In genomic region chr5:156367602-156368001, GRCh38 we compare ENCODE assay signal across 10 cellular contexts. TPM values are rescaled to one million over a fixed set of nuclear protein-coding genes. Genes with fewer than 3 reads are reported as not detected.
DNase-seq lines count a peak whose midpoint lies in the region; ATAC-seq and TF ChIP-seq lines count a peak whose summit lies in the region.
"Had no signal": no experiment of that assay in that cellular context is flagged by ENCODE, and none has a peak within 500 bp of the region (broad histone marks: within the 10 kb centered on the region; RNA-seq: fewer than 3 reads in every experiment).

No MANE protein-coding gene starts in this region.

- H3K4me1 Mint-ChIP-seq in GM23338: no peaks in the 10 kb centered on the region

- H3K36me3 ChIP-seq in GM23338 (ENCODE audit: insufficient read depth): no peaks in the 10 kb centered on the region
- H3K36me3 ChIP-seq in SJCRH30: no peaks in the 10 kb centered on the region
- peaks cover 0 to 14% (median 5%) of the 10 kb centered on the region in 9 donors for H3K36me3 ChIP-seq in heart left ventricle
- H3K36me3 ChIP-seq in smooth muscle cell (ENCODE audit: low read depth): no peaks in the 10 kb centered on the region
- no peaks in the 10 kb centered on the region for H3K36me3 ChIP-seq in hepatocyte (replicated peaks; ENCODE audit: insufficient read depth, low read depth)
- H3K36me3 ChIP-seq: prostate gland had no signal

- H3K36me3 Mint-ChIP-seq in GM23338 (ENCODE audit: low read depth): no peaks in the 10 kb centered on the region

- H3K4me3 Mint-ChIP-seq in GM23338: no peak overlapping the region

- H3K4me2 ChIP-seq in GM23338: no peak overlapping the region
- H3K4me2 ChIP-seq in smooth muscle cell: no peak overlapping the region
- H3K4me2 ChIP-seq in hepatocyte: no peak overlapping the region
- H3K4me2 ChIP-seq: PC-9 had no signal

- H3K9me2 ChIP-seq in GM23338 (ENCODE audit: insufficient read depth) (no peaks in the 10 kb centered on the region), hepatocyte (replicated peaks; ENCODE audit: insufficient read depth) (no peaks in the 10 kb centered on the region)

- H3K4me3 ChIP-seq in GM23338 (no peak overlapping the region), SJCRH30 (no peak overlapping the region), heart left ventricle (no peak overlapping the region), smooth muscle cell (no peak overlapping the region), hepatocyte (no peak overlapping the region)
- H3K4me3 ChIP-seq: PC-9, prostate gland had no signal

- H4K20me1 ChIP-seq in GM23338 (replicated peaks; ENCODE audit: insufficient read depth): no peaks in the 10 kb centered on the region
- H4K20me1 ChIP-seq in smooth muscle cell (ENCODE audit: low read depth): no peaks in the 10 kb centered on the region
- no peaks in the 10 kb centered on the region for H4K20me1 ChIP-seq in hepatocyte (ENCODE audit: insufficient read depth, poor library complexity, severe bottlenecking)

- no peak overlapping the region for H3K27ac Mint-ChIP-seq in GM23338

- peak; percentile 17 for DNase-seq in GM23338 (ENCODE audit: low spot score)
- peak; percentile 45 to 64 for DNase-seq in SJCRH30
- peak in 1 of 5 donors; percentile 50 for DNase-seq in heart left ventricle
- no peak for DNase-seq in smooth muscle cell (lab: John Stamatoyannopoulos, UW; ENCODE audit: unreplicated experiment)
- DNase-seq in NCI-H226: no peak
- no peak for DNase-seq in hepatocyte (ENCODE audit: low spot score)
- DNase-seq in NCI-H510A (lab: John Stamatoyannopoulos, UW): no peak
- DNase-seq: hypothalamus, PC-9 had no signal

- H3K27me3 ChIP-seq in GM23338 (ENCODE audit: insufficient read depth) (no peaks in the 10 kb centered on the region), SJCRH30 (no peaks in the 10 kb centered on the region), heart left ventricle (no peaks in the 10 kb centered on the region), smooth muscle cell (ENCODE audit: low read depth) (no peaks in the 10 kb centered on the region), hepatocyte (no peaks in the 10 kb centered on the region)

- no peaks in the 10 kb centered on the region for H3F3A ChIP-seq in GM23338 (replicated peaks; ENCODE audit: low read depth)
- no peaks in the 10 kb centered on the region for H3F3A ChIP-seq in smooth muscle cell (ENCODE audit: low read depth)

- H3K27ac ChIP-seq in GM23338 (ENCODE audit: low read depth) (no peak overlapping the region), SJCRH30 (no peak overlapping the region), heart left ventricle (no peak overlapping the region), smooth muscle cell (ENCODE audit: low read depth) (peak overlapping the region; percentile 60), hepatocyte (no peak overlapping the region)
- H3K27ac ChIP-seq: PC-9, prostate gland had no signal

- H3K4me1 ChIP-seq in GM23338 (ENCODE audit: insufficient read depth): no peaks in the 10 kb centered on the region
- peaks cover 18% of the 10 kb centered on the region for H3K4me1 ChIP-seq in SJCRH30
- peaks cover 0 to 28% (median 1%) of the 10 kb centered on the region in 12 donors for H3K4me1 ChIP-seq in heart left ventricle
- H3K4me1 ChIP-seq in smooth muscle cell (ENCODE audit: low read depth): no peaks in the 10 kb centered on the region
- no peaks in the 10 kb centered on the region for H3K4me1 ChIP-seq in hepatocyte (ENCODE audit: insufficient read depth)
- H3K4me1 ChIP-seq: prostate gland had no signal

- TF ChIP-seq POLR2A in heart left ventricle (IDR thresholded peaks at IDR 0.05): no peak

- H3K79me2 ChIP-seq in GM23338 (replicated peaks; ENCODE audit: insufficient read depth) (no peaks in the 10 kb centered on the region), smooth muscle cell (ENCODE audit: low read depth) (no peaks in the 10 kb centered on the region), hepatocyte (no peaks in the 10 kb centered on the region)

- no peaks in the 10 kb centered on the region for H3K9me3 Mint-ChIP-seq in GM23338

- H3K27me3 Mint-ChIP-seq in GM23338 (ENCODE audit: insufficient read depth, low read depth, poor library complexity): no peaks in the 10 kb centered on the region

- intact Hi-C loops in heart left ventricle (cut with DNase I): no loop called here

- H3K9ac ChIP-seq in smooth muscle cell (ENCODE audit: low read depth): no peak overlapping the region

- ATAC-seq in GM23338 (peak; percentile 54; the same call in 2 of the 3 replicates), heart left ventricle (peak; percentile 16 to 90 (median 73))

- H2AFZ ChIP-seq in GM23338: no peak overlapping the region; the same call in 1 of the 2 replicates
- no peak overlapping the region for H2AFZ ChIP-seq in smooth muscle cell (ENCODE audit: low read depth)
- H2AFZ ChIP-seq in hepatocyte: no peak overlapping the region
- H2AFZ ChIP-seq: PC-9 had no signal

- H3K9me3 ChIP-seq in SJCRH30 (replicated peaks): no peaks in the 10 kb centered on the region
- no peaks in the 10 kb centered on the region for H3K9me3 ChIP-seq in heart left ventricle
- no peaks in the 10 kb centered on the region for H3K9me3 ChIP-seq in smooth muscle cell (replicated peaks; ENCODE audit: low read depth)
- no peaks in the 10 kb centered on the region for H3K9me3 ChIP-seq in hepatocyte (ENCODE audit: low read depth)
- H3K9me3 ChIP-seq: prostate gland had no signal

- WGBS in heart left ventricle, 4 donors: 56 to 78% (median 69%) methylated on average over 3 of the region's 3 CpGs
- WGBS in smooth muscle cell (ENCODE audit: low lambda C conversion rate): 11% methylated on average over 3 of the region's 3 CpGs
- WGBS in hepatocyte (ENCODE audit: low lambda C conversion rate, missing lambda C conversion rate): 78% methylated on average over 3 of the region's 3 CpGs

- TF ChIP-seq CTCF in GM23338 (conservative IDR thresholded peaks at IDR 0.05; ENCODE audit: low read depth in 2 of 2) (no peak), heart left ventricle (IDR thresholded peaks at IDR 0.05) (no peak), smooth muscle cell (IDR thresholded peaks at IDR 0.05; ENCODE audit: borderline replicate concordance, insufficient read depth, poor library complexity, severe bottlenecking) (no peak), hepatocyte (IDR thresholded peaks at IDR 0.05; ENCODE audit: poor library complexity) (no peak)

TF ChIP-seq in GM23338, 12 proteins besides CTCF, POLR2A, EP300 and RAD21 (continues in another document):
- no peak for TF ChIP-seq REST (IDR thresholded peaks at IDR 0.05; ENCODE audit: unreplicated experiment)
- no peak for TF ChIP-seq ETS1 (IDR thresholded peaks at IDR 0.05)
- no peak for TF ChIP-seq CREB1 (CRISPR knock-in tag; IDR thresholded peaks at IDR 0.05; ENCODE audit: low read depth)
- no peak for TF ChIP-seq NANOG (IDR thresholded peaks at IDR 0.05; ENCODE audit: borderline replicate concordance)

RNA-seq across cellular contexts. Expression of gene SGCD, which starts 40.6 kb away (rescaled TPM):
- total RNA-seq in GM23338 (2014; rRNA removed; shearing (Covaris generic)): 0.03 TPM in 1 of 2 replicates, not detected in the other
- polyA plus RNA-seq in GM23338 (2016; fragmentation: Nextera tagmentation; extraction: Ambion mirVana) (0.05 and 0.07 TPM in 2 replicates), heart left ventricle (10 to 100 TPM; 17.4 to 22.6 TPM), smooth muscle cell (2.3 and 3.5 TPM in 2 replicates), hepatocyte (3.8 and 4.5 TPM in 2 replicates)
- 5.3 and 5.8 TPM in 2 replicates for total RNA-seq in SJCRH30 (2014; rRNA removed; shearing (Covaris generic))
- total RNA-seq in heart left ventricle (100 to 1,000 TPM in 3 of 9 donors, 10 to 100 TPM in 6; 59.3 to 150 (median 90.3) TPM), smooth muscle cell (1.6 and 2.6 TPM in 2 replicates), hepatocyte (8.0 and 8.8 TPM in 2 replicates)
- total RNA-seq: PC-9 had no signal

Comparison
In these comparisons a context has a peak if more than half of its experiments do, and no peak if none do; other contexts are left out.
1. DNase-seq: peak in GM23338 (single experiment) and SJCRH30 (2 of 2); none in smooth muscle cell (single experiment), NCI-H226 (single experiment), hepatocyte (single experiment) and NCI-H510A (single experiment).